Comparison of ENCODE assay signal across 8 cellular contexts in the genomic region with DNA sequence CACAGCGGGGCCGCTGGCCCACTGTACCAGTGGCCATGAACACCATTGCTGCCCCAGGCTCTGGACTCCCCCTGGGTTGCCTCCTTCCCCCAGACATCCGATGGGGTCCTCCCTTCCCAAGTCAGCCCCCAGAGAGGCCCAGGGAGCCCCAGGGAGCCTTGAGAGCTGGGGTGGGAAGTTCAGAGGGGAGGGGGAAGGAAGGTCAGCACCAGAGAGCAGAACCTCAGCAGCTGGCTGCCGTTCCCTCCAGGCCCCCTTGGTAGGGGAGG. TPM values are rescaled to one million over a fixed set of nuclear protein-coding genes. Genes with fewer than 3 reads are reported as not detected.
DNase-seq lines count a peak whose midpoint lies in the region; ATAC-seq and TF ChIP-seq lines count a peak whose summit lies in the region.

No MANE protein-coding gene starts in this region.

- no peak for TF ChIP-seq EP300 in suprapubic skin (IDR thresholded peaks at IDR 0.05)

- ATAC-seq in activated CD4-positive, alpha-beta T cell treated with anti-CD3 and anti-CD28 coated beads for 36 hours = peak; percentile 1
- ATAC-seq in activated B cell treated with CpG ODN at 0.5 μM for 24 hours (ENCODE audit: low read depth) (peak; percentile 1), GM19023 (IDR thresholded peaks at IDR 0.05; ENCODE audit: unreplicated experiment) (no peak)

- intact Hi-C loops in activated CD4-positive, alpha-beta T cell treated with anti-CD3 and anti-CD28 coated beads for 36 hours (cut with DNase I, micrococcal nuclease) = loop anchor here (1.0 to 10.0 kb wide), 4 partner anchors 91 to 448 kb away; partner anchors contain the start of genes EMD (in 1 of the 2), FLNA (in 1 of the 2), IDH3G (in 1 of the 2) and IRAK1 (in 1 of the 2)
- intact Hi-C loops in activated B cell treated with CpG ODN at 0.5 μM for 24 hours (cut with micrococcal nuclease) = loop anchor here (1.0 to 5.0 kb wide), 5 partner anchors 109 to 453 kb away; partner anchors contain the start of genes CCNQ, EMD and MECP2

- no peak for TF ChIP-seq POLR2A in suprapubic skin (IDR thresholded peaks at IDR 0.05)

- no peak for DNase-seq in activated CD4-positive, alpha-beta T cell treated with anti-CD3 and anti-CD28 coated beads for 36 hours
- no peak for DNase-seq in activated CD4-positive, alpha-beta T cell treated with anti-CD3 and anti-CD28 coated beads for 4 hours
- DNase-seq in activated B cell treated with CpG ODN at 0.5 μM for 24 hours (no peak), kidney epithelial cell (ENCODE audit: low read depth) (no peak), suprapubic skin (ENCODE audit: low spot score in 2 of 2) (no peak), retina (no peak), foreskin fibroblast (no peak)

- no peaks in the 10 kb centered on the region for H3K36me3 ChIP-seq in kidney epithelial cell (ENCODE audit: control insufficient read depth, insufficient read depth, low read length)
- H3K36me3 ChIP-seq in suprapubic skin = peaks cover 13% of the 10 kb centered on the region

- no peaks in the 10 kb centered on the region for H3K9me3 Mint-ChIP-seq in activated CD4-positive, alpha-beta T cell treated with anti-CD3 and anti-CD28 coated beads for 36 hours (ENCODE audit: low read depth)
- no peaks in the 10 kb centered on the region for H3K9me3 Mint-ChIP-seq in activated B cell treated with CpG ODN at 0.5 μM for 24 hours

- TF ChIP-seq CTCF in activated B cell treated with CpG ODN at 0.5 μM for 24 hours (IDR thresholded peaks at IDR 0.05) (no peak), kidney epithelial cell (IDR thresholded peaks at IDR 0.05; ENCODE audit: insufficient read depth, low read length, poor library complexity, severe bottlenecking) (no peak), suprapubic skin (IDR thresholded peaks at IDR 0.05) (no peak), foreskin fibroblast (IDR thresholded peaks at IDR 0.05; ENCODE audit: low read depth, low read length) (no peak)

- no peaks in the 10 kb centered on the region for H3K27me3 Mint-ChIP-seq in activated CD4-positive, alpha-beta T cell treated with anti-CD3 and anti-CD28 coated beads for 36 hours
- H3K27me3 Mint-ChIP-seq in activated B cell treated with CpG ODN at 0.5 μM for 24 hours = no peaks in the 10 kb centered on the region

- H3K9me3 ChIP-seq in suprapubic skin = no peaks in the 10 kb centered on the region

- peaks cover 35% of the 10 kb centered on the region for H3K4me1 Mint-ChIP-seq in activated CD4-positive, alpha-beta T cell treated with anti-CD3 and anti-CD28 coated beads for 36 hours
- H3K4me1 Mint-ChIP-seq in activated B cell treated with CpG ODN at 0.5 μM for 24 hours = peaks cover 55% of the 10 kb centered on the region

- peaks cover 46% of the 10 kb centered on the region for H3K4me1 ChIP-seq in suprapubic skin

- H3K4me3 ChIP-seq in kidney epithelial cell (ENCODE audit: low read depth, low read length) = peak overlapping the region; percentile 9
- peak overlapping the region; percentile 59 for H3K4me3 ChIP-seq in suprapubic skin
- no peak overlapping the region for H3K4me3 ChIP-seq in foreskin fibroblast (ENCODE audit: low read depth in 1 of 2, low read length in 2 of 2)

- 49% methylated on average over 4 of the region's 4 CpGs for WGBS in suprapubic skin

- peak overlapping the region; percentile 97 for H3K27ac Mint-ChIP-seq in activated CD4-positive, alpha-beta T cell treated with anti-CD3 and anti-CD28 coated beads for 36 hours
- H3K27ac Mint-ChIP-seq in activated B cell treated with CpG ODN at 0.5 μM for 24 hours = peak overlapping the region; percentile 96

- peaks cover 22% of the 10 kb centered on the region for H3K36me3 Mint-ChIP-seq in activated CD4-positive, alpha-beta T cell treated with anti-CD3 and anti-CD28 coated beads for 36 hours (ENCODE audit: low read depth)
- H3K36me3 Mint-ChIP-seq in activated B cell treated with CpG ODN at 0.5 μM for 24 hours (ENCODE audit: low read depth) = peaks cover 12% of the 10 kb centered on the region

- peak overlapping the region; percentile 90 for H3K27ac ChIP-seq in suprapubic skin

- POLR2A ChIA-PET in activated CD4-positive, alpha-beta T cell treated with anti-CD3 and anti-CD28 coated beads for 36 hours (lab: Charles Lee) = interaction anchor here (0.6 to 0.9 kb wide), 2 partner anchors 8 to 21 kb away, joined by 3 to 5 read pairs; partner anchors contain the start of gene NAA10
- POLR2A ChIA-PET in activated B cell treated with CpG ODN at 0.5 μM for 24 hours (lab: Charles Lee) = interaction anchor here (0.7 to 10.3 kb wide), 20 partner anchors 15 to 621 kb away, joined by 3 to 305 read pairs (median 6); partner anchors contain the start of genes AVPR2, BCAP31, G6PD and HCFC1

- H3K4me3 Mint-ChIP-seq in activated CD4-positive, alpha-beta T cell treated with anti-CD3 and anti-CD28 coated beads for 36 hours = peak overlapping the region; percentile 91
- H3K4me3 Mint-ChIP-seq in activated B cell treated with CpG ODN at 0.5 μM for 24 hours = peak overlapping the region; percentile 87

- CTCF ChIA-PET in activated CD4-positive, alpha-beta T cell treated with anti-CD3 and anti-CD28 coated beads for 36 hours (lab: Charles Lee) = interaction anchor here (0.7 to 1.5 kb wide), 5 partner anchors 20 to 158 kb away, joined by 3 to 6 read pairs (median 3); no protein-coding TSS in a partner anchor
- CTCF ChIA-PET in activated B cell treated with CpG ODN at 0.5 μM for 24 hours (lab: Charles Lee) = interaction anchor here (1.0 to 7.7 kb wide), 2 partner anchors 22 to 894 kb away, joined by 3 to 146 read pairs; partner anchors contain the start of gene RENBP

- H3K27me3 ChIP-seq in kidney epithelial cell (ENCODE audit: control insufficient read depth, insufficient read depth, low read length) = no peaks in the 10 kb centered on the region
- H3K27me3 ChIP-seq in suprapubic skin = no peaks in the 10 kb centered on the region

RNA-seq across cellular contexts. Expression of gene ARHGAP4, which starts 0.5 kb away (rescaled TPM):
- total RNA-seq in activated CD4-positive, alpha-beta T cell treated with anti-CD3 and anti-CD28 coated beads for 36 hours = 100 to 1,000 TPM; 130 to 135 TPM
- total RNA-seq in activated B cell treated with CpG ODN at 0.5 μM for 24 hours (151 and 158 TPM in 2 replicates), kidney epithelial cell (12.7 and 14.0 TPM in 2 replicates), suprapubic skin (10 to 100 TPM in 2 of 4 donors, 1 to 10 TPM in 2; 4.8 to 17.6 (median 9.6) TPM)

RNA-seq across cellular contexts. Expression of gene NAA10, which starts 8.3 kb away (rescaled TPM):
- 100 to 1,000 TPM; 108 to 115 TPM for total RNA-seq in activated CD4-positive, alpha-beta T cell treated with anti-CD3 and anti-CD28 coated beads for 36 hours
- 94.8 and 109 TPM in 2 replicates for total RNA-seq in activated B cell treated with CpG ODN at 0.5 μM for 24 hours
- 139 and 141 TPM in 2 replicates for total RNA-seq in kidney epithelial cell
- 10 to 100 TPM; 58.5 to 97.2 (median 73.0) TPM for total RNA-seq in suprapubic skin

RNA-seq across cellular contexts. Expression of gene RENBP, which starts 17.9 kb away (rescaled TPM):
- 1 to 10 TPM; 6.0 to 8.1 TPM for total RNA-seq in activated CD4-positive, alpha-beta T cell treated with anti-CD3 and anti-CD28 coated beads for 36 hours
- total RNA-seq in activated B cell treated with CpG ODN at 0.5 μM for 24 hours = 14.5 and 20.2 TPM in 2 replicates
- total RNA-seq in kidney epithelial cell = 22.9 and 38.7 TPM in 2 replicates
- 1 to 10 TPM; 1.7 to 9.9 (median 4.6) TPM for total RNA-seq in suprapubic skin

RNA-seq across cellular contexts. Expression of gene AVPR2, which starts 22.1 kb away (rescaled TPM):
- not detected for total RNA-seq in activated CD4-positive, alpha-beta T cell treated with anti-CD3 and anti-CD28 coated beads for 36 hours
- total RNA-seq in activated B cell treated with CpG ODN at 0.5 μM for 24 hours (not detected in 2 replicates), kidney epithelial cell (0.08 and 0.21 TPM in 2 replicates), suprapubic skin (1 to 10 TPM in 3 of 4 donors, under 1 TPM in 1; 0.78 to 2.4 (median 1.5) TPM)

RNA-seq across cellular contexts. Expression of gene L1CAM, which starts 40.6 kb away (rescaled TPM):
- total RNA-seq in activated CD4-positive, alpha-beta T cell treated with anti-CD3 and anti-CD28 coated beads for 36 hours = under 1 TPM; 0.47 to 0.57 TPM
- 7.3 and 11.0 TPM in 2 replicates for total RNA-seq in activated B cell treated with CpG ODN at 0.5 μM for 24 hours
- 122 and 138 TPM in 2 replicates for total RNA-seq in kidney epithelial cell
- 10 to 100 TPM in 1 of 4 donors, 1 to 10 TPM in 3; 4.1 to 10.4 (median 8.5) TPM for total RNA-seq in suprapubic skin

Comparison
In these comparisons a context has a peak if more than half of its experiments do, and no peak if none do; other contexts are left out.
1. H3K4me3 ChIP-seq: peak in kidney epithelial cell (single experiment) and suprapubic skin (single experiment); none in foreskin fibroblast (0 of 2).